ENCODE assay signal across 21 cellular contexts in the genomic region with DNA sequence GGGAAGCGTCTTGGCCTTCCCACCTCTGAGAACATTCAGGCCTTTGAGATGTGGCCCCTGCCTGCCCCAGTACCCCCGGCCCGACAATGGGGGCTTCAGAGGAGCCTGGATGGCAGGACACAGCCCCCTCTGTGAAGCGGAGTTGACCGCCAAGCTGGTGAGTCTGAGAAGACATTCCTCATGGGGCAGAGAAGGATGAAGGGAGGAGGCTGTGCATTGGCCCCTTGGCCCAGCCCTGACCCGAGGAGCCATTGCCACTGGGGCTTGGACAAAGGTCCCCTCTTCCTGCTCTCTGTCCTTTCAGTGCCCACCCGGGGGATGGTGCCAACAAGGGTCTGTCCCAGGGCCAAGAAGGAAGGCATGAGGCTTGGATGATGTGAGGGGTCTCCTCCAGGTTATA.
"Had no signal": no experiment of that assay in that cellular context is flagged by ENCODE, and none has a peak within 500 bp of the region (broad histone marks: within the 10 kb centered on the region; RNA-seq: fewer than 3 reads in every experiment).

No MANE protein-coding gene starts in this region.

- H3K9ac ChIP-seq: SK-N-SH had no signal

- H3K9me3 ChIP-seq: SK-N-SH had no signal

- DNase-seq: KBM-7, MV-4-11, NCI-H1048, NCI-H1105, NCI-H1417, NCI-H146, NCI-H1694 treated with DMSO at 0.1 percent for 48 hours, NCI-H2029, NCI-H2081 treated with DMSO at 0.1 percent for 48 hours, NCI-H2171, NCI-H226, NCI-H446, NCI-H510A, NCI-H524 treated with DMSO at 0.1 percent for 48 hours, NCI-H69, NCI-H774, RPMI8226, SHP77, SK-N-SH, SW 1271 had no signal

- FAIRE-seq: RCC 7860 had no signal
